ENCODE assay signal across 18 cellular contexts in genomic region chr11:110046759-110047386, GRCh38. TPM values are rescaled to one million over a fixed set of nuclear protein-coding genes. Genes with fewer than 3 reads are reported as not detected.
DNase-seq lines count a peak whose midpoint lies in the region; ATAC-seq, FAIRE-seq and TF ChIP-seq lines count a peak whose summit lies in the region.
"Had no signal": no experiment of that assay in that cellular context is flagged by ENCODE, and none has a peak within 500 bp of the region (broad histone marks: within the 10 kb centered on the region; RNA-seq: fewer than 3 reads in every experiment).

No MANE protein-coding gene starts in this region.

- dilution Hi-C loops in mammary epithelial cell (cut with HindIII; ENCODE audit: low sequenced_read_pairs): no loop called here

- H3K79me1 ChIP-seq in mesendoderm (ENCODE audit: low read length): no peaks in the 10 kb centered on the region

- H3K4me1 ChIP-seq in mammary epithelial cell (ENCODE audit: insufficient read depth, low read length) (no peaks in the 10 kb centered on the region), K562 (replicated peaks in 1 of 2; ENCODE audit: control insufficient read depth in 2 of 2, insufficient read depth in 2 of 2, low read length in 2 of 2) (no peaks in the 10 kb centered on the region; a peak in 1 of 5 replicates), mesendoderm (ENCODE audit: control insufficient read depth, low read depth, low read length) (no peaks in the 10 kb centered on the region)
- H3K4me1 ChIP-seq: A549 had no signal

- no peak for TF ChIP-seq POLR2A in K562 (conservative IDR thresholded peaks at IDR 0.05)

- H2AFZ ChIP-seq in mammary epithelial cell (ENCODE audit: low read depth, low read length) (peak overlapping the region; percentile 11), K562 (ENCODE audit: low read depth, low read length) (peak overlapping the region; percentile 36; the same call in 1 of the 2 replicates)

- no peak overlapping the region for H2AK5ac ChIP-seq in mesendoderm (ENCODE audit: low read length)

- intact Hi-C loops in mammary epithelial cell (cut with micrococcal nuclease) (no loop called here), MCF 10A (cut with micrococcal nuclease) (no loop called here), K562 (cut with micrococcal nuclease) (no loop called here), Right ventricle myocardium inferior (cut with DNase I) (no loop called here)

- peak overlapping the region; percentile 34 for H3K56ac ChIP-seq in mesendoderm (ENCODE audit: low read length)

- CTCF ChIA-PET in mammary epithelial cell (lab: Charles Lee; ENCODE audit: low non-redundant PET) (no interaction called here), MCF 10A (lab: Yijun Ruan, JAX) (interaction anchor here (0.8 kb wide), 1 partner anchor 9 kb away, joined by 6 read pairs; no protein-coding TSS in a partner anchor), K562 (lab: Yijun Ruan, JAX; ENCODE audit: low intra/inter-chr PET ratio) (no interaction called here)

- ATAC-seq in K562 (no peak), Right ventricle myocardium inferior (no peak), GM19463 (IDR thresholded peaks at IDR 0.05; ENCODE audit: unreplicated experiment) (no peak)
- ATAC-seq: A549 had no signal

- H3K9me3 Mint-ChIP-seq in MCF 10A (ENCODE audit: unreplicated experiment): no peaks in the 10 kb centered on the region

- no TSS peak for BruUV-seq in mammary epithelial cell (replicated peaks; lab: Mats Ljungman, UMichigan)
- BruUV-seq in MCF 10A (replicated peaks; lab: Mats Ljungman, UMichigan): no TSS peak
- BruUV-seq in K562 (replicated peaks; lab: Mats Ljungman, UMichigan): no TSS peak

- H3K36me3 ChIP-seq in mammary epithelial cell (ENCODE audit: insufficient read depth, low read length) (no peaks in the 10 kb centered on the region), K562 (ENCODE audit: control insufficient read depth, insufficient read depth, low read length) (no peaks in the 10 kb centered on the region), mesendoderm (ENCODE audit: control insufficient read depth, insufficient read depth, low read length) (no peaks in the 10 kb centered on the region)

- WGBS in mammary epithelial cell (ENCODE audit: low coverage, missing lambda C conversion rate): 64% methylated on average over 2 of the region's 2 CpGs
- 10% methylated on average over 2 of the region's 2 CpGs for WGBS in K562 (ENCODE audit: insufficient coverage, low coverage, missing lambda C conversion rate)
- WGBS in mesendoderm (ENCODE audit: extremely low coverage, insufficient coverage, low lambda C conversion rate): no CpG with 5 or more reads among the region's 2 CpGs

- in situ Hi-C loops in mammary epithelial cell (cut with MboI; ENCODE audit: low sequenced_read_pairs in 2 of 2): no loop called here
- in situ Hi-C loops in K562 (cut with MboI): no loop called here

- H3K79me2 ChIP-seq in mammary epithelial cell (ENCODE audit: insufficient read depth, low read length) (no peaks in the 10 kb centered on the region), K562 (ENCODE audit: control insufficient read depth, insufficient read depth, low read length) (no peaks in the 10 kb centered on the region), mesendoderm (ENCODE audit: control insufficient read depth, insufficient read depth, low read length) (no peaks in the 10 kb centered on the region)

- no peak for TF ChIP-seq RAD21 in K562 (CRISPR knock-in tag; conservative IDR thresholded peaks at IDR 0.05 in 1 of 2, IDR thresholded peaks at IDR 0.05 in 1 of 2)

- no peak for FAIRE-seq in K562 (lab: Jason Lieb, UNC)
- FAIRE-seq: A549, G401.6, GM12891, GM19239 had no signal

- H3K27me3 ChIP-seq in mammary epithelial cell (ENCODE audit: insufficient read depth, low read length): no peaks in the 10 kb centered on the region
- no peaks in the 10 kb centered on the region for H3K27me3 ChIP-seq in K562 (ENCODE audit: control insufficient read depth in 2 of 2, insufficient read depth in 2 of 2, low read length in 2 of 2)
- H3K27me3 ChIP-seq in mesendoderm (ENCODE audit: insufficient read depth, low read length, poor library complexity): no peaks in the 10 kb centered on the region

- no peaks in the 10 kb centered on the region for H3K4me1 Mint-ChIP-seq in MCF 10A (ENCODE audit: insufficient read depth, unreplicated experiment)

- H3K23ac ChIP-seq in mesendoderm (ENCODE audit: low read length): no peak overlapping the region

- H3K4me2 ChIP-seq in mammary epithelial cell (ENCODE audit: insufficient read depth, low read depth, low read length) (no peak overlapping the region), K562 (ENCODE audit: insufficient read depth, low read length) (no peak overlapping the region), mesendoderm (ENCODE audit: low read length) (no peak overlapping the region)
- H3K4me2 ChIP-seq: A549 had no signal

- TF ChIP-seq CTCF in mammary epithelial cell (conservative IDR thresholded peaks at IDR 0.05 in 1 of 2, IDR thresholded peaks at IDR 0.05 in 1 of 2; ENCODE audit: extremely low read depth in 1 of 2, insufficient read depth in 1 of 2, low read depth in 1 of 2, low read length in 2 of 2) (no peak), MCF 10A (IDR thresholded peaks at IDR 0.05; ENCODE audit: unreplicated experiment) (no peak), K562 (IDR thresholded peaks at IDR 0.05 in 2 of 3, conservative IDR thresholded peaks at IDR 0.05 in 1 of 3; ENCODE audit: insufficient read depth in 2 of 3, low read depth in 1 of 3, low read length in 3 of 3) (no peak)

- no peak for DNase-seq in mammary epithelial cell
- no peak for DNase-seq in MCF 10A (ENCODE audit: unreplicated experiment)
- no peak for DNase-seq in K562 (ENCODE audit: extremely low read depth in 1 of 4, low spot score in 3 of 4)
- no peak for DNase-seq in mesendoderm
- DNase-seq in Right ventricle myocardium inferior (ENCODE audit: missing footprints): no peak
- DNase-seq in putamen (ENCODE audit: low spot score): no peak
- DNase-seq in globus pallidus (ENCODE audit: low spot score): no peak
- DNase-seq: DMS79, KG1, NCI-H1417, NCI-H2029, NCI-H510A, SIG-M5 had no signal

- no peaks in the 10 kb centered on the region for H3K27me3 Mint-ChIP-seq in MCF 10A (ENCODE audit: insufficient read depth, unreplicated experiment)

- no peaks in the 10 kb centered on the region for H3K36me3 Mint-ChIP-seq in MCF 10A (ENCODE audit: insufficient read depth, unreplicated experiment)

- H3K4me3 ChIP-seq in mammary epithelial cell (replicated peaks in 1 of 3; ENCODE audit: insufficient read depth in 1 of 3, low read depth in 2 of 3, low read length in 3 of 3) (no peak overlapping the region), K562 (no peak overlapping the region), mesendoderm (ENCODE audit: low read length) (no peak overlapping the region)
- H3K4me3 ChIP-seq: A549 had no signal

- H3K9me1 ChIP-seq in K562 (ENCODE audit: control insufficient read depth, insufficient read depth, low read length): no peaks in the 10 kb centered on the region

- no peak overlapping the region for H3K4me3 Mint-ChIP-seq in MCF 10A (ENCODE audit: unreplicated experiment)

- no peak overlapping the region for H3K18ac ChIP-seq in mesendoderm (ENCODE audit: low read length)

- H4K5ac ChIP-seq in mesendoderm (ENCODE audit: low read length): no peak overlapping the region

- H3K27ac ChIP-seq in mammary epithelial cell (ENCODE audit: insufficient read depth, low read depth, low read length): no peak overlapping the region
- no peak overlapping the region for H3K27ac ChIP-seq in K562 (ENCODE audit: extremely low read depth, low read depth, low read length)
- H3K27ac ChIP-seq in mesendoderm (ENCODE audit: low read depth, low read length): no peak overlapping the region
- H3K27ac ChIP-seq: A549 had no signal

- H3K9me3 ChIP-seq in mammary epithelial cell (replicated peaks; ENCODE audit: insufficient read depth, low read length) (no peaks in the 10 kb centered on the region), K562 (replicated peaks; ENCODE audit: control insufficient read depth, insufficient read depth, low read depth, low read length) (no peaks in the 10 kb centered on the region)
- H3K9me3 ChIP-seq: A549 had no signal

- no peak overlapping the region for H2BK5ac ChIP-seq in mesendoderm (ENCODE audit: low read length)

- H3K9ac ChIP-seq in mammary epithelial cell (ENCODE audit: insufficient read depth, low read length) (no peak overlapping the region), K562 (ENCODE audit: insufficient read depth in 1 of 2, low read depth in 2 of 2, low read length in 2 of 2) (no peak overlapping the region), mesendoderm (ENCODE audit: low read length) (no peak overlapping the region)

- no peak overlapping the region for H3K27ac Mint-ChIP-seq in MCF 10A (ENCODE audit: low read depth, unreplicated experiment)

- no peak overlapping the region for H2BK15ac ChIP-seq in mesendoderm (replicated peaks; ENCODE audit: low read depth)

- no peak overlapping the region for H4K8ac ChIP-seq in mesendoderm (ENCODE audit: low read depth, low read length)

- TF ChIP-seq EP300 in K562 (IDR thresholded peaks at IDR 0.05; ENCODE audit: low read length): no peak

- H2BK120ac ChIP-seq in mesendoderm (ENCODE audit: low read depth, low read length): no peak overlapping the region

- POLR2A ChIA-PET in MCF 10A (lab: Yijun Ruan, JAX): no interaction called here
- POLR2A ChIA-PET in K562 (lab: Yijun Ruan, JAX): interaction anchor here (1.1 kb wide), 1 partner anchor 12 kb away, joined by 3 read pairs; no protein-coding TSS in a partner anchor

- no peaks in the 10 kb centered on the region for H4K20me1 ChIP-seq in mammary epithelial cell (ENCODE audit: insufficient read depth, low read length)
- H4K20me1 ChIP-seq in K562 (replicated peaks; ENCODE audit: control insufficient read depth, insufficient read depth, low read length): no peaks in the 10 kb centered on the region

- no peak overlapping the region for H3K4ac ChIP-seq in mesendoderm (ENCODE audit: low read depth, low read length)

RNA-seq across cellular contexts. Expression of gene ZC3H12C, which starts 46.3 kb away (rescaled TPM):
- total RNA-seq in mammary epithelial cell (10 to 100 TPM; 16.0 to 26.9 TPM), MCF 10A (2022) (30.9 and 37.7 TPM in 2 replicates), K562 (2014; rRNA removed) (1.8 and 2.0 TPM in 2 replicates), K562 (2014; rRNA removed; fragmentation: Illumina TruSeq; extraction: Trizol) (3.7 and 4.5 TPM in 2 replicates), K562 (2015; rRNA removed; fragmentation: Illumina TruSeq; extraction: Trizol) (3.9 and 5.0 TPM in 2 replicates), K562 (2021) (3.9 and 4.7 TPM in 2 replicates), Right ventricle myocardium inferior (18.0 TPM)
- polyA plus RNA-seq in mammary epithelial cell (14.0 TPM), K562 (2011; rRNA removed) (4.3 and 5.9 TPM in 2 replicates), K562 (2014; fragmentation: Illumina TruSeq; extraction: Trizol) (2.8 and 3.3 TPM in 2 replicates), K562 (2014; fragmentation: Nextera tagmentation; extraction: Ambion mirVana) (under 1 TPM; 0.56 to 0.69 TPM), K562 (2014; rRNA removed) (1.7 and 2.2 TPM in 2 replicates)
- polyA minus RNA-seq in mammary epithelial cell: 22.2 TPM
- 7.3 and 12.7 TPM in 2 replicates for total RNA-seq in K562 (2011; cell fraction: chromatin; rRNA removed; ENCODE audit: low replicate concordance)
- total RNA-seq in K562 (2011; cell fraction: nucleolus; rRNA removed): 2.0 and 2.1 TPM in 2 replicates
- total RNA-seq in K562 (2011; cell fraction: nucleoplasm; rRNA removed): 3.4 and 7.3 TPM in 2 replicates
- 2.2 and 2.9 TPM in 2 replicates for polyA plus RNA-seq in K562 (2011; cell fraction: cytosol; rRNA removed)
- polyA plus RNA-seq in K562 (2011; cell fraction: nucleus; rRNA removed): 7.3 and 12.4 TPM in 2 replicates
- polyA plus RNA-seq in K562 (2012): 1.7 and 2.4 TPM in 2 replicates
- polyA minus RNA-seq in K562 (2011; rRNA and poly(A)+ RNA removed): 10.5 and 13.5 TPM in 2 replicates
- 2.6 and 3.7 TPM in 2 replicates for polyA minus RNA-seq in K562 (2011; cell fraction: cytosol; rRNA and poly(A)+ RNA removed)
- polyA minus RNA-seq in K562 (2011; cell fraction: nucleus; rRNA and poly(A)+ RNA removed): 5.9 and 6.7 TPM in 2 replicates
- polyA plus RNA-seq in mesendoderm (2013, experiment 1 of 2): 0.84 TPM
- 0.83 TPM for polyA plus RNA-seq in mesendoderm (2013, experiment 2 of 2)
